6 cellular contexts compared by ENCODE assay signal in genomic region chr11:504994-505344, GRCh38. TPM values are rescaled to one million over a fixed set of nuclear protein-coding genes. Genes with fewer than 3 reads are reported as not detected.
DNase-seq lines count a peak whose midpoint lies in the region; ATAC-seq and TF ChIP-seq lines count a peak whose summit lies in the region.

No MANE protein-coding gene starts in this region.

- peaks cover 0 to 44% (median 13%) of the 10 kb centered on the region in 4 donors for H3K4me1 Mint-ChIP-seq in CD4-positive, CD25-positive, alpha-beta regulatory T cell
- peaks cover 48% of the 10 kb centered on the region for H3K4me1 Mint-ChIP-seq in activated B cell treated with CpG ODN at 0.5 μM for 24 hours

- H3K27ac Mint-ChIP-seq in CD4-positive, CD25-positive, alpha-beta regulatory T cell: peak overlapping the region; percentile 5 to 62 (median 55)
- no peak overlapping the region for H3K27ac Mint-ChIP-seq in activated B cell treated with CpG ODN at 0.5 μM for 24 hours

- CTCF ChIA-PET in activated B cell treated with CpG ODN at 0.5 μM for 24 hours (lab: Charles Lee): no interaction called here

- peaks cover 6% of the 10 kb centered on the region for H3K36me3 Mint-ChIP-seq in CD4-positive, CD25-positive, alpha-beta regulatory T cell
- H3K36me3 Mint-ChIP-seq in activated B cell treated with CpG ODN at 0.5 μM for 24 hours (ENCODE audit: low read depth): peaks cover 25% of the 10 kb centered on the region

- H3K79me2 ChIP-seq in MM.1S (ENCODE audit: low read length): peaks cover 45% of the 10 kb centered on the region

- H3K4me2 ChIP-seq in MM.1S (ENCODE audit: low read depth, low read length): no peak overlapping the region

- TF ChIP-seq CTCF in activated B cell treated with CpG ODN at 0.5 μM for 24 hours (IDR thresholded peaks at IDR 0.05): no peak
- TF ChIP-seq CTCF in MM.1S (IDR thresholded peaks at IDR 0.05; ENCODE audit: low read length): no peak

- no peaks in the 10 kb centered on the region for H3K9me2 ChIP-seq in MM.1S (replicated peaks; ENCODE audit: insufficient read depth, low read length)

- H3K9me3 Mint-ChIP-seq in CD4-positive, CD25-positive, alpha-beta regulatory T cell: no peaks in the 10 kb centered on the region
- no peaks in the 10 kb centered on the region for H3K9me3 Mint-ChIP-seq in activated B cell treated with CpG ODN at 0.5 μM for 24 hours

- H3K4me3 ChIP-seq in CD4-positive, CD25-positive, alpha-beta regulatory T cell (ENCODE audit: low read depth, low read length): peak overlapping the region; percentile 41
- H3K4me3 ChIP-seq in mucosa of rectum (ENCODE audit: low read length in 2 of 2) (peak overlapping the region; percentile 59 to 91), MM.1S (ENCODE audit: low read length) (no peak overlapping the region)

- no peak overlapping the region for H3K27ac ChIP-seq in CD4-positive, CD25-positive, alpha-beta regulatory T cell (ENCODE audit: insufficient read depth, low read length, poor library complexity, severe bottlenecking)
- H3K27ac ChIP-seq in mucosa of rectum (ENCODE audit: low read depth in 2 of 2, low read length in 2 of 2) (peak overlapping the region in 1 of 2 donors; percentile 68), MM.1S (ENCODE audit: low read length) (no peak overlapping the region)

- no peak overlapping the region for H2AFZ ChIP-seq in MM.1S (ENCODE audit: low read length)

- POLR2A ChIA-PET in activated B cell treated with CpG ODN at 0.5 μM for 24 hours (lab: Charles Lee): interaction anchor here (0.6 to 1.0 kb wide), 5 partner anchors 22 to 296 kb away, joined by 3 to 4 read pairs (median 3); partner anchors contain the start of gene PHRF1

- H3F3A ChIP-seq in MM.1S (ENCODE audit: insufficient read depth, low read length): 0 out of 2 replicates have a peak, but pooled peaks cover 3% of the 10 kb centered on the region

- H3K27me3 ChIP-seq in CD4-positive, CD25-positive, alpha-beta regulatory T cell (ENCODE audit: control insufficient read depth, insufficient read depth, low read length): no peaks in the 10 kb centered on the region
- H3K27me3 ChIP-seq in mucosa of rectum (ENCODE audit: control insufficient read depth in 2 of 2, insufficient read depth in 2 of 2, low read length in 2 of 2) (no peaks in the 10 kb centered on the region), MM.1S (replicated peaks; ENCODE audit: insufficient read depth, low read length) (no peaks in the 10 kb centered on the region)

- intact Hi-C loops in activated B cell treated with CpG ODN at 0.5 μM for 24 hours (cut with micrococcal nuclease): no loop called here

- peaks cover 15% of the 10 kb centered on the region for H3K36me3 ChIP-seq in CD4-positive, CD25-positive, alpha-beta regulatory T cell (ENCODE audit: control insufficient read depth, insufficient read depth, low read length)
- H3K36me3 ChIP-seq in mucosa of rectum (ENCODE audit: control insufficient read depth in 2 of 2, insufficient read depth in 2 of 2, low read length in 2 of 2) (peaks cover 7 to 20% of the 10 kb centered on the region in 2 donors), MM.1S (replicated peaks; ENCODE audit: insufficient read depth, low read length) (no peaks in the 10 kb centered on the region; the same call in 1 of the 2 replicates)

- no peak for DNase-seq in CD4-positive, CD25-positive, alpha-beta regulatory T cell
- DNase-seq in activated B cell treated with CpG ODN at 0.5 μM for 24 hours (no peak), MM.1S (no peak)

- peak overlapping the region; percentile 97 to 100 (median 98) for H3K4me3 Mint-ChIP-seq in CD4-positive, CD25-positive, alpha-beta regulatory T cell
- peak overlapping the region; percentile 68 for H3K4me3 Mint-ChIP-seq in activated B cell treated with CpG ODN at 0.5 μM for 24 hours

- ATAC-seq in CD4-positive, CD25-positive, alpha-beta regulatory T cell (ENCODE audit: low read depth in 2 of 2): no peak
- ATAC-seq in activated B cell treated with CpG ODN at 0.5 μM for 24 hours (ENCODE audit: low read depth) (no peak), HG03432 (IDR thresholded peaks at IDR 0.05; ENCODE audit: unreplicated experiment) (no peak), HG03571 (IDR thresholded peaks at IDR 0.05; ENCODE audit: unreplicated experiment) (no peak)

- H3K27me3 Mint-ChIP-seq in CD4-positive, CD25-positive, alpha-beta regulatory T cell: peaks cover 6% of the 10 kb centered on the region
- H3K27me3 Mint-ChIP-seq in activated B cell treated with CpG ODN at 0.5 μM for 24 hours: no peaks in the 10 kb centered on the region

- H3K9ac ChIP-seq in mucosa of rectum (ENCODE audit: low read depth in 1 of 2, low read length in 2 of 2) (peak overlapping the region in 1 of 2 donors; percentile 63), MM.1S (ENCODE audit: low read length) (no peak overlapping the region)

- H3K4me1 ChIP-seq in CD4-positive, CD25-positive, alpha-beta regulatory T cell (ENCODE audit: control insufficient read depth, insufficient read depth, low read length, poor library complexity, severe bottlenecking): peaks cover 44% of the 10 kb centered on the region
- H3K4me1 ChIP-seq in mucosa of rectum (ENCODE audit: control insufficient read depth in 2 of 2, insufficient read depth in 2 of 2, low read length in 2 of 2) (peaks cover 26 to 33% of the 10 kb centered on the region in 2 donors), MM.1S (ENCODE audit: low read length) (no peaks in the 10 kb centered on the region)

- H3K9me3 ChIP-seq in CD4-positive, CD25-positive, alpha-beta regulatory T cell (ENCODE audit: control insufficient read depth in 2 of 2, low read length in 2 of 2): no peaks in the 10 kb centered on the region
- H3K9me3 ChIP-seq in mucosa of rectum (ENCODE audit: control insufficient read depth in 2 of 2, low read length in 2 of 2) (no peaks in the 10 kb centered on the region), MM.1S (replicated peaks; ENCODE audit: insufficient read depth, low read length) (no peaks in the 10 kb centered on the region)

- H4K20me1 ChIP-seq in MM.1S (ENCODE audit: insufficient read depth, low read length): no peaks in the 10 kb centered on the region

RNA-seq across cellular contexts. Expression of gene RNH1, which starts 2.1 kb away (rescaled TPM):
- total RNA-seq in CD4-positive, CD25-positive, alpha-beta regulatory T cell: 112 TPM
- polyA plus RNA-seq in CD4-positive, CD25-positive, alpha-beta regulatory T cell: 100 to 1,000 TPM; 126 to 155 (median 133) TPM
- 101 and 103 TPM in 2 replicates for total RNA-seq in activated B cell treated with CpG ODN at 0.5 μM for 24 hours

RNA-seq across cellular contexts. Expression of gene HRAS, which starts 30.4 kb away (rescaled TPM):
- 35.0 TPM for total RNA-seq in CD4-positive, CD25-positive, alpha-beta regulatory T cell
- 10 to 100 TPM; 15.9 to 35.2 (median 21.1) TPM for polyA plus RNA-seq in CD4-positive, CD25-positive, alpha-beta regulatory T cell
- 37.2 and 43.9 TPM in 2 replicates for total RNA-seq in activated B cell treated with CpG ODN at 0.5 μM for 24 hours

RNA-seq across cellular contexts. Expression of gene LRRC56, which starts 32.4 kb away (rescaled TPM):
- total RNA-seq in CD4-positive, CD25-positive, alpha-beta regulatory T cell: 5.8 TPM
- 1 to 10 TPM in 2 of 4 donors, under 1 TPM in 2; 0.89 to 3.1 (median 1.8) TPM for polyA plus RNA-seq in CD4-positive, CD25-positive, alpha-beta regulatory T cell
- 7.1 and 7.9 TPM in 2 replicates for total RNA-seq in activated B cell treated with CpG ODN at 0.5 μM for 24 hours

RNA-seq across cellular contexts. Expression of gene PTDSS2, which starts 54.9 kb away (rescaled TPM):
- total RNA-seq in CD4-positive, CD25-positive, alpha-beta regulatory T cell: 19.3 TPM
- polyA plus RNA-seq in CD4-positive, CD25-positive, alpha-beta regulatory T cell: 1 to 10 TPM; 6.1 to 8.3 (median 6.8) TPM
- 17.8 and 22.0 TPM in 2 replicates for total RNA-seq in activated B cell treated with CpG ODN at 0.5 μM for 24 hours

RNA-seq across cellular contexts. Expression of gene LMNTD2, which starts 55.6 kb away (rescaled TPM):
- 5.1 TPM for total RNA-seq in CD4-positive, CD25-positive, alpha-beta regulatory T cell
- 1 to 10 TPM in 2 of 4 donors, under 1 TPM in 2; 0.79 to 1.4 (median 1.0) TPM for polyA plus RNA-seq in CD4-positive, CD25-positive, alpha-beta regulatory T cell
- 8.6 and 9.1 TPM in 2 replicates for total RNA-seq in activated B cell treated with CpG ODN at 0.5 μM for 24 hours
